36 cellular contexts compared by ENCODE assay signal in the genomic region with DNA sequence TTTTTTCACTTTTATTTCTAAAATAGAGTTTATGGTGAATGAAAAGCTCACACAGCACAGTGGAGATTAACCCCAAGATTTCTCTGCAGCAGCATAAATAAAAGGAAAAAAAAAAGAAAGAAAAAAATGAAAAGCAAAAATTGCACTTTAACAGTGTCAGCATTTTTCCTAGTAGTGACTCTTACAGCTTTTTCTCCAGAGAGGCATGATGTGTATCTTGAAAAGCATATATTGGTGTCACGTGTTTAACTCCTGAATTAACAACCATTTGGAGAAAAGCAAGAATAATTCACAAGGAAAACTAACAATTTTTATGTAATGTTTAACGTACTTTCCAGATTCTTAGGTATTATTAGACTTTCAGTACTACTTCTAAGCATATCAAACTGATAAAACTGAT.
"Had no signal": no experiment of that assay in that cellular context is flagged by ENCODE, and none has a peak within 500 bp of the region (broad histone marks: within the 10 kb centered on the region; RNA-seq: fewer than 3 reads in every experiment).

No MANE protein-coding gene starts in this region.

- H3K9me3 ChIP-seq: ascending aorta had no signal

- ATAC-seq: activated CD8-positive, alpha-beta memory T cell treated with anti-CD3 and anti-CD28 coated beads, Interleukin-2, amount 10 ng/mL, durations not matched to agents 7 days and 5 days; activated CD8-positive, alpha-beta T cell treated with anti-CD3 and anti-CD28 coated beads, Interleukin-2, amount 10 ng/mL, durations not matched to agents 7 days and 5 days; activated naive CD8-positive, alpha-beta T cell treated with anti-CD3 and anti-CD28 coated beads, Interleukin-2, amount 50 U/mL, for 24 hours had no signal

- H3K27ac Mint-ChIP-seq: activated B cell treated with CpG ODN at 0.5 μM for 24 hours; activated CD4-positive, alpha-beta memory T cell treated with anti-CD3 and anti-CD28 coated beads for 36 hours; activated CD4-positive, alpha-beta T cell treated with anti-CD3 and anti-CD28 coated beads, Interleukin-2, amount 10 ng/mL, durations not matched to agents 24 days and 14 days; activated CD8-positive, alpha-beta memory T cell treated with anti-CD3 and anti-CD28 coated beads, Interleukin-2, amount 10 ng/mL, durations not matched to agents 7 days and 5 days; activated CD8-positive, alpha-beta T cell treated with anti-CD3 and anti-CD28 coated beads, Interleukin-2, amount 10 ng/mL, durations not matched to agents 7 days and 5 days; activated naive CD4-positive, alpha-beta T cell treated with anti-CD3 and anti-CD28 coated beads, Interleukin-2, amount 10 ng/mL, durations not matched to agents 7 days and 5 days; activated naive CD4-positive, alpha-beta T cell treated with anti-CD3 and anti-CD28 coated beads, Interleukin-2, amount 50 U/mL, for 24 hours; activated naive CD8-positive, alpha-beta T cell; activated naive CD8-positive, alpha-beta T cell treated with anti-CD3 and anti-CD28 coated beads, Interleukin-2, amount 10 ng/mL, durations not matched to agents 7 days and 5 days; activated naive CD8-positive, alpha-beta T cell treated with anti-CD3 and anti-CD28 coated beads, Interleukin-2, amount 50 U/mL, for 24 hours; activated T-cell treated with anti-CD3 and anti-CD28 coated beads, Interleukin-2, amount 50 U/mL, for 24 hours; activated T-helper 2 cell treated with anti-CD3 and anti-CD28 coated beads, Interferon-gamma antibody, Interleukin-2, Interleukin-4, amounts not matched to agents 10 μg/mL and 5 μg/mL and 100 μg/mL, durations not matched to agents 14 hours and 24 hours and 36 hours; T-helper 1 cell treated with Interleukin-12 subunit alpha and Interleukin-12 subunit beta and Interleukin-4 antibody, amounts not matched to agents 30 μg/mL and 1 μg/mL, for 36 hours; T-helper 2 cell treated with Interferon-gamma antibody and Interleukin-4, amounts not matched to agents 5 μg/mL and 100 μg/mL, for 36 hours had no signal

- H3K27ac ChIP-seq: ascending aorta, cardiac muscle cell, VCaP had no signal

- DNase-seq: activated B cell treated with CpG ODN at 0.5 μM for 24 hours; activated CD4-positive, alpha-beta memory T cell treated with anti-CD3 and anti-CD28 coated beads for 36 hours; activated CD4-positive, alpha-beta T cell treated with anti-CD3 and anti-CD28 coated beads for 4 hours; activated CD4-positive, alpha-beta T cell treated with anti-CD3 and anti-CD28 coated beads, Interleukin-2, amount 10 ng/mL, durations not matched to agents 24 days and 14 days; activated CD4-positive, alpha-beta T cell treated with anti-CD3 and anti-CD28 coated beads, Interleukin-2, amount 50 U/mL, for 1 hour; activated CD4-positive, alpha-beta T cell treated with anti-CD3 and anti-CD28 coated beads, Interleukin-2, amount 50 U/mL, for 4 hours; activated CD4-positive, CD25-positive, alpha-beta regulatory T cell treated with anti-CD3 and anti-CD28 coated beads, Interleukin-2, amount 50 U/mL, for 72 hours; activated CD8-positive, alpha-beta memory T cell treated with anti-CD3 and anti-CD28 coated beads for 24 hours; activated CD8-positive, alpha-beta memory T cell treated with anti-CD3 and anti-CD28 coated beads, Interleukin-2, amount 10 ng/mL, durations not matched to agents 7 days and 5 days; activated CD8-positive, alpha-beta memory T cell treated with anti-CD3 and anti-CD28 coated beads, Interleukin-2, amount 50 U/mL, for 48 hours; activated CD8-positive, alpha-beta T cell treated with anti-CD3 and anti-CD28 coated beads, Interleukin-2, amount 10 ng/mL, durations not matched to agents 7 days and 5 days; activated effector memory CD4-positive, alpha-beta T cell treated with Interleukin-2 at 50 U/mL for 16 hours; activated gamma-delta T cell; activated naive CD4-positive, alpha-beta T cell treated with anti-CD3 and anti-CD28 coated beads, Interleukin-2, amount 10 ng/mL, durations not matched to agents 7 days and 5 days; activated naive CD4-positive, alpha-beta T cell treated with Interleukin-2 at 50 U/mL for 16 hours; activated naive CD8-positive, alpha-beta T cell treated with anti-CD3 and anti-CD28 coated beads, Interleukin-2, amount 10 ng/mL, durations not matched to agents 7 days and 5 days; activated naive CD8-positive, alpha-beta T cell treated with anti-CD3 and anti-CD28 coated beads, Interleukin-2, amount 50 U/mL, for 24 hours; activated T-cell treated with anti-CD3 and anti-CD28 coated beads, Interleukin-2, amount 50 U/mL, for 24 hours; activated T-cell treated with anti-CD3 and anti-CD28 coated beads, Interleukin-2, amount 50 U/mL, for 48 hours; amygdala; anterior cingulate cortex; caudate nucleus; T-helper 2 cell; T-helper 9 cell had no signal

- H3K4me3 Mint-ChIP-seq: activated B cell treated with CpG ODN at 0.5 μM for 24 hours; activated CD4-positive, alpha-beta memory T cell treated with anti-CD3 and anti-CD28 coated beads for 36 hours; activated CD4-positive, alpha-beta T cell treated with anti-CD3 and anti-CD28 coated beads, Interleukin-2, amount 10 ng/mL, durations not matched to agents 24 days and 14 days; activated CD8-positive, alpha-beta memory T cell treated with anti-CD3 and anti-CD28 coated beads, Interleukin-2, amount 10 ng/mL, durations not matched to agents 7 days and 5 days; activated CD8-positive, alpha-beta T cell treated with anti-CD3 and anti-CD28 coated beads, Interleukin-2, amount 10 ng/mL, durations not matched to agents 7 days and 5 days; activated naive CD4-positive, alpha-beta T cell treated with anti-CD3 and anti-CD28 coated beads, Interleukin-2, amount 10 ng/mL, durations not matched to agents 7 days and 5 days; activated naive CD4-positive, alpha-beta T cell treated with anti-CD3 and anti-CD28 coated beads, Interleukin-2, amount 50 U/mL, for 24 hours; activated naive CD8-positive, alpha-beta T cell; activated naive CD8-positive, alpha-beta T cell treated with anti-CD3 and anti-CD28 coated beads, Interleukin-2, amount 10 ng/mL, durations not matched to agents 7 days and 5 days; activated naive CD8-positive, alpha-beta T cell treated with anti-CD3 and anti-CD28 coated beads, Interleukin-2, amount 50 U/mL, for 24 hours; activated T-cell treated with anti-CD3 and anti-CD28 coated beads, Interleukin-2, amount 50 U/mL, for 24 hours; brain; central memory CD8-positive, alpha-beta T cell; T-helper 1 cell treated with Interleukin-12 subunit alpha and Interleukin-12 subunit beta and Interleukin-4 antibody, amounts not matched to agents 30 μg/mL and 1 μg/mL, for 36 hours; T-helper 2 cell treated with Interferon-gamma antibody and Interleukin-4, amounts not matched to agents 5 μg/mL and 100 μg/mL, for 36 hours had no signal

- H3K36me3 Mint-ChIP-seq: activated CD4-positive, alpha-beta memory T cell treated with anti-CD3 and anti-CD28 coated beads for 36 hours; activated CD8-positive, alpha-beta memory T cell treated with anti-CD3 and anti-CD28 coated beads, Interleukin-2, amount 10 ng/mL, durations not matched to agents 7 days and 5 days; activated naive CD4-positive, alpha-beta T cell treated with anti-CD3 and anti-CD28 coated beads, Interleukin-2, amount 10 ng/mL, durations not matched to agents 7 days and 5 days; activated naive CD4-positive, alpha-beta T cell treated with anti-CD3 and anti-CD28 coated beads, Interleukin-2, amount 50 U/mL, for 24 hours; activated naive CD8-positive, alpha-beta T cell; activated naive CD8-positive, alpha-beta T cell treated with anti-CD3 and anti-CD28 coated beads, Interleukin-2, amount 10 ng/mL, durations not matched to agents 7 days and 5 days had no signal

- H3K27me3 Mint-ChIP-seq: activated CD4-positive, alpha-beta memory T cell treated with anti-CD3 and anti-CD28 coated beads for 36 hours; activated CD4-positive, alpha-beta T cell treated with anti-CD3 and anti-CD28 coated beads, Interleukin-2, amount 10 ng/mL, durations not matched to agents 24 days and 14 days; activated CD8-positive, alpha-beta memory T cell treated with anti-CD3 and anti-CD28 coated beads, Interleukin-2, amount 10 ng/mL, durations not matched to agents 7 days and 5 days; activated naive CD4-positive, alpha-beta T cell treated with anti-CD3 and anti-CD28 coated beads, Interleukin-2, amount 10 ng/mL, durations not matched to agents 7 days and 5 days; activated naive CD8-positive, alpha-beta T cell treated with anti-CD3 and anti-CD28 coated beads, Interleukin-2, amount 50 U/mL, for 24 hours; brain; central memory CD8-positive, alpha-beta T cell had no signal

- H3K4me1 Mint-ChIP-seq: activated B cell treated with CpG ODN at 0.5 μM for 24 hours; activated CD4-positive, alpha-beta T cell treated with anti-CD3 and anti-CD28 coated beads, Interleukin-2, amount 10 ng/mL, durations not matched to agents 24 days and 14 days; activated CD8-positive, alpha-beta memory T cell treated with anti-CD3 and anti-CD28 coated beads, Interleukin-2, amount 10 ng/mL, durations not matched to agents 7 days and 5 days; activated naive CD4-positive, alpha-beta T cell treated with anti-CD3 and anti-CD28 coated beads, Interleukin-2, amount 10 ng/mL, durations not matched to agents 7 days and 5 days; activated naive CD4-positive, alpha-beta T cell treated with anti-CD3 and anti-CD28 coated beads, Interleukin-2, amount 50 U/mL, for 24 hours; activated naive CD8-positive, alpha-beta T cell treated with anti-CD3 and anti-CD28 coated beads, Interleukin-2, amount 10 ng/mL, durations not matched to agents 7 days and 5 days; activated naive CD8-positive, alpha-beta T cell treated with anti-CD3 and anti-CD28 coated beads, Interleukin-2, amount 50 U/mL, for 24 hours; central memory CD8-positive, alpha-beta T cell had no signal

- H3K36me3 ChIP-seq: ascending aorta, cardiac muscle cell had no signal

- H3K27me3 ChIP-seq: ascending aorta, cardiac muscle cell had no signal

- H3K4me3 ChIP-seq: ascending aorta, cardiac muscle cell had no signal

- H3K9me3 Mint-ChIP-seq: activated B cell treated with CpG ODN at 0.5 μM for 24 hours; activated CD4-positive, alpha-beta memory T cell treated with anti-CD3 and anti-CD28 coated beads for 36 hours; activated CD4-positive, alpha-beta T cell treated with anti-CD3 and anti-CD28 coated beads, Interleukin-2, amount 10 ng/mL, durations not matched to agents 24 days and 14 days; activated naive CD4-positive, alpha-beta T cell treated with anti-CD3 and anti-CD28 coated beads, Interleukin-2, amount 10 ng/mL, durations not matched to agents 7 days and 5 days; activated naive CD4-positive, alpha-beta T cell treated with anti-CD3 and anti-CD28 coated beads, Interleukin-2, amount 50 U/mL, for 24 hours; activated naive CD8-positive, alpha-beta T cell treated with anti-CD3 and anti-CD28 coated beads, Interleukin-2, amount 10 ng/mL, durations not matched to agents 7 days and 5 days; activated naive CD8-positive, alpha-beta T cell treated with anti-CD3 and anti-CD28 coated beads, Interleukin-2, amount 50 U/mL, for 24 hours; activated T-cell treated with anti-CD3 and anti-CD28 coated beads, Interleukin-2, amount 50 U/mL, for 24 hours; activated T-helper 2 cell treated with anti-CD3 and anti-CD28 coated beads, Interferon-gamma antibody, Interleukin-2, Interleukin-4, amounts not matched to agents 10 μg/mL and 5 μg/mL and 100 μg/mL, durations not matched to agents 14 hours and 24 hours and 36 hours; brain; central memory CD8-positive, alpha-beta T cell; T-helper 1 cell treated with Interleukin-12 subunit alpha and Interleukin-12 subunit beta and Interleukin-4 antibody, amounts not matched to agents 30 μg/mL and 1 μg/mL, for 36 hours; T-helper 2 cell treated with Interferon-gamma antibody and Interleukin-4, amounts not matched to agents 5 μg/mL and 100 μg/mL, for 36 hours had no signal

- FAIRE-seq: bronchial epithelial cell, TTC549 had no signal

- H3K4me1 ChIP-seq: ascending aorta had no signal
